Comparison of ENCODE assay signal across 29 cellular contexts in genomic region chr4:14188214-14188613, GRCh38.
"Had no signal": no experiment of that assay in that cellular context is flagged by ENCODE, and none has a peak within 500 bp of the region (broad histone marks: within the 10 kb centered on the region; RNA-seq: fewer than 3 reads in every experiment).

No MANE protein-coding gene starts in this region.

- H3K27ac Mint-ChIP-seq: natural killer cell; nephron; neural progenitor cell; progenitor cell of endocrine pancreas; stimulated activated effector memory CD8-positive, alpha-beta T cell treated with anti-CD3 and anti-CD28 coated beads, Interleukin-12 subunit alpha, Interleukin-12 subunit beta, amount 100 ng/mL, for 72 hours; stimulated activated naive CD8-positive, alpha-beta T cell treated with anti-CD3 and anti-CD28 coated beads, Interleukin-15, amount 100 ng/mL, for 72 hours; type B pancreatic cell had no signal

- H3K4me3 ChIP-seq: neural progenitor cell, ovary, psoas muscle, right lobe of liver, sigmoid colon, suprapubic skin, testis, tibial artery, transverse colon, upper lobe of right lung, uterus had no signal

- DNase-seq: natural killer cell; occipital lobe; ovary; posterior cingulate gyrus; psoas muscle; right cardiac atrium; right lobe of liver; sigmoid colon; small intestine; stimulated activated CD4-positive, alpha-beta T cell treated with anti-CD3 and anti-CD28 coated beads, Interleukin-15, amount 100 ng/mL, for 24 hours; stimulated activated CD4-positive, alpha-beta T cell treated with anti-CD3 and anti-CD28 coated beads, Interleukin-2, amount 100 ng/mL, for 24 hours; stimulated activated CD4-positive, alpha-beta T cell treated with anti-CD3 and anti-CD28 coated beads, Interleukin-2, amount 100 ng/mL, for 48 hours; stimulated activated CD4-positive, alpha-beta T cell treated with anti-CD3 and anti-CD28 coated beads, Interleukin-4, amount 100 ng/mL, for 24 hours; stimulated activated naive CD4-positive, alpha-beta T cell; stimulated activated naive CD8-positive, alpha-beta T cell treated with anti-CD3 and anti-CD28 coated beads, Interleukin-15, amount 100 ng/mL, for 72 hours; stimulated activated naive CD8-positive, alpha-beta T cell treated with anti-CD3 and anti-CD28 coated beads, Interleukin-15, Interleukin-2, amounts not matched to agents 100 U/mL and 50 U/mL, for 24 hours; substantia nigra; testis; tibial artery; transverse colon; upper lobe of right lung; uterus had no signal

- H3K4me1 Mint-ChIP-seq: natural killer cell; neural progenitor cell; stimulated activated effector memory CD8-positive, alpha-beta T cell treated with anti-CD3 and anti-CD28 coated beads, Interleukin-12 subunit alpha, Interleukin-12 subunit beta, amount 100 ng/mL, for 72 hours had no signal

- H3K4me1 ChIP-seq: neural progenitor cell, psoas muscle, right lobe of liver, testis, tibial artery, upper lobe of right lung, uterus had no signal

- H3K36me3 Mint-ChIP-seq: natural killer cell; neural progenitor cell; stimulated activated effector memory CD8-positive, alpha-beta T cell treated with anti-CD3 and anti-CD28 coated beads, Interleukin-12 subunit alpha, Interleukin-12 subunit beta, amount 100 ng/mL, for 72 hours; type B pancreatic cell had no signal

- H3K9me3 ChIP-seq: ovary, psoas muscle, right lobe of liver, sigmoid colon, suprapubic skin, testis, tibial artery, transverse colon, upper lobe of right lung, uterus had no signal

- H3K36me3 ChIP-seq: neural progenitor cell, ovary, right lobe of liver, sigmoid colon, suprapubic skin, tibial artery, transverse colon, upper lobe of right lung, uterus had no signal

- H3K9me3 Mint-ChIP-seq: natural killer cell; nephron; neural progenitor cell; stimulated activated effector memory CD8-positive, alpha-beta T cell treated with anti-CD3 and anti-CD28 coated beads, Interleukin-12 subunit alpha, Interleukin-12 subunit beta, amount 100 ng/mL, for 72 hours; stimulated activated naive CD8-positive, alpha-beta T cell treated with anti-CD3 and anti-CD28 coated beads, Interleukin-15, amount 100 ng/mL, for 72 hours; type B pancreatic cell had no signal

- H3K27me3 Mint-ChIP-seq: progenitor cell of endocrine pancreas; stimulated activated naive CD8-positive, alpha-beta T cell treated with anti-CD3 and anti-CD28 coated beads, Interleukin-15, amount 100 ng/mL, for 72 hours; type B pancreatic cell had no signal

- FAIRE-seq: small intestine had no signal

- H3K27ac ChIP-seq: neural progenitor cell, ovary, parathyroid adenoma, psoas muscle, right lobe of liver, sigmoid colon, suprapubic skin, testis, tibial artery, transverse colon, upper lobe of right lung, uterus had no signal

- ATAC-seq: natural killer cell; psoas muscle; right cardiac atrium; right lobe of liver; stimulated activated effector memory CD8-positive, alpha-beta T cell treated with anti-CD3 and anti-CD28 coated beads, Interleukin-12 subunit alpha, Interleukin-12 subunit beta, amount 100 ng/mL, for 72 hours; stimulated activated naive CD8-positive, alpha-beta T cell treated with anti-CD3 and anti-CD28 coated beads, Interleukin-15, amount 100 ng/mL, for 72 hours; stimulated activated naive CD8-positive, alpha-beta T cell treated with anti-CD3 and anti-CD28 coated beads, Interleukin-15, Interleukin-2, amounts not matched to agents 100 U/mL and 50 U/mL, for 24 hours; upper lobe of right lung had no signal

- H3K4me3 Mint-ChIP-seq: natural killer cell; nephron; neural progenitor cell; stimulated activated effector memory CD8-positive, alpha-beta T cell treated with anti-CD3 and anti-CD28 coated beads, Interleukin-12 subunit alpha, Interleukin-12 subunit beta, amount 100 ng/mL, for 72 hours; stimulated activated naive CD8-positive, alpha-beta T cell treated with anti-CD3 and anti-CD28 coated beads, Interleukin-15, amount 100 ng/mL, for 72 hours; type B pancreatic cell had no signal

- H3K27me3 ChIP-seq: neural progenitor cell, ovary, right lobe of liver, sigmoid colon, suprapubic skin, testis, tibial artery, transverse colon, upper lobe of right lung, uterus had no signal
